In genomic region chr15:75109021-75109690, GRCh38 we compare ENCODE assay signal across 3 cellular contexts.
TF ChIP-seq lines count a peak whose summit lies in the region.

No MANE protein-coding gene starts in this region.

TF ChIP-seq in SK-N-SH, 30 proteins besides CTCF, POLR2A, EP300 and RAD21 (continued from another document):
- no peak for TF ChIP-seq NFIC (IDR thresholded peaks at IDR 0.05; ENCODE audit: borderline replicate concordance)
- TF ChIP-seq POLR2AphosphoS5 (IDR thresholded peaks at IDR 0.05; ENCODE audit: low read depth, low read length): no peak
- TF ChIP-seq REST (IDR thresholded peaks at IDR 0.05; ENCODE audit: low read depth, low read length): no peak
- no peak for TF ChIP-seq YY1 (IDR thresholded peaks at IDR 0.05; ENCODE audit: low read depth)
- TF ChIP-seq USF2 (IDR thresholded peaks at IDR 0.05; ENCODE audit: borderline replicate concordance, low read depth, low read length): no peak
- TF ChIP-seq TAF1 (IDR thresholded peaks at IDR 0.05; ENCODE audit: borderline replicate concordance, low read depth, low read length): no peak
- no peak for TF ChIP-seq CHD2 (IDR thresholded peaks at IDR 0.05; ENCODE audit: low read length, partially characterized antibody)
- no peak for TF ChIP-seq FOSL2 (IDR thresholded peaks at IDR 0.05; ENCODE audit: borderline replicate concordance, low read depth)
- no peak for TF ChIP-seq RFX5 (IDR thresholded peaks at IDR 0.05; ENCODE audit: low read length)

TF ChIP-seq in SK-N-SH treated with all-trans-retinoic acid at 6 μM for 48 hours, 23 proteins besides CTCF, POLR2A, EP300 and RAD21 (continued from another document):
- TF ChIP-seq PPARA (CRISPR knock-in tag; IDR thresholded peaks at IDR 0.05; ENCODE audit: borderline replicate concordance): no peak

TF ChIP-seq in GM12878, 131 proteins besides CTCF, POLR2A, EP300 and RAD21 (continued from another document):
- TF ChIP-seq EZH2 (IDR thresholded peaks at IDR 0.05; ENCODE audit: borderline replicate concordance, control insufficient read depth, low read depth, low read length): no peak
- TF ChIP-seq ELK1 (IDR thresholded peaks at IDR 0.05; ENCODE audit: low read depth, low read length): no peak
- no peak for TF ChIP-seq TARDBP (IDR thresholded peaks at IDR 0.05; ENCODE audit: borderline replicate concordance)
- TF ChIP-seq IKZF2 (IDR thresholded peaks at IDR 0.05): no peak
- no peak for TF ChIP-seq PAX5 (IDR thresholded peaks at IDR 0.05; ENCODE audit: borderline replicate concordance, low read depth, low read length)
- TF ChIP-seq ZNF592 (IDR thresholded peaks at IDR 0.05): no peak
- no peak for TF ChIP-seq ZSCAN29 (IDR thresholded peaks at IDR 0.05)
- TF ChIP-seq NRF1 (conservative IDR thresholded peaks at IDR 0.05; ENCODE audit: low read depth, low read length): no peak
- TF ChIP-seq MAX (IDR thresholded peaks at IDR 0.05; ENCODE audit: low read depth, low read length): no peak
- no peak for TF ChIP-seq MTA2 (IDR thresholded peaks at IDR 0.05; ENCODE audit: low read depth)
- TF ChIP-seq ETV6 (conservative IDR thresholded peaks at IDR 0.05 in 1 of 2, IDR thresholded peaks at IDR 0.05 in 1 of 2; ENCODE audit: borderline replicate concordance in 1 of 2, low read depth in 1 of 2): no peak
- TF ChIP-seq NKRF (conservative IDR thresholded peaks at IDR 0.05): no peak
